14 cellular contexts compared by ENCODE assay signal in genomic region chr1:232518357-232518756, GRCh38.
"Had no signal": no experiment of that assay in that cellular context is flagged by ENCODE, and none has a peak within 500 bp of the region (broad histone marks: within the 10 kb centered on the region; RNA-seq: fewer than 3 reads in every experiment).

No MANE protein-coding gene starts in this region.

- H3K4me3 Mint-ChIP-seq: natural killer cell treated with Interleukin-12 subunit alpha and Interleukin-12 subunit beta and Interleukin-15 and Interleukin-18, amount 100 ng/mL, for 72 hours had no signal

- ATAC-seq: mucosa of descending colon; natural killer cell treated with Interleukin-12 subunit alpha and Interleukin-12 subunit beta and Interleukin-15 and Interleukin-18, amount 100 ng/mL, for 72 hours; psoas muscle had no signal

- H3K36me3 Mint-ChIP-seq: natural killer cell treated with Interleukin-12 subunit alpha and Interleukin-12 subunit beta and Interleukin-15 and Interleukin-18, amount 100 ng/mL, for 72 hours had no signal

- DNase-seq: colonic mucosa; dermis blood vessel endothelial cell; foreskin melanocyte; heart right ventricle; kidney glomerular epithelial cell; mammary epithelial cell; mucosa of descending colon; psoas muscle; sigmoid colon; small intestine; stimulated activated CD4-positive, alpha-beta T cell treated with anti-CD3 and anti-CD28 coated beads, Interleukin-2, amount 100 ng/mL, for 48 hours; stimulated activated naive CD4-positive, alpha-beta T cell treated with Interleukin-2 at 50 U/mL for 16 hours; trophoblast cell had no signal

- H3K27ac Mint-ChIP-seq: natural killer cell treated with Interleukin-12 subunit alpha and Interleukin-12 subunit beta and Interleukin-15 and Interleukin-18, amount 100 ng/mL, for 72 hours had no signal

- H3K9me3 Mint-ChIP-seq: natural killer cell treated with Interleukin-12 subunit alpha and Interleukin-12 subunit beta and Interleukin-15 and Interleukin-18, amount 100 ng/mL, for 72 hours had no signal
